Comparison of ENCODE assay signal across 24 cellular contexts in genomic region chr14:24504425-24504824, GRCh38. TPM values are rescaled to one million over a fixed set of nuclear protein-coding genes. Genes with fewer than 3 reads are reported as not detected.
DNase-seq lines count a peak whose midpoint lies in the region; ATAC-seq and TF ChIP-seq lines count a peak whose summit lies in the region.
"Had no signal": no experiment of that assay in that cellular context is flagged by ENCODE, and none has a peak within 500 bp of the region (broad histone marks: within the 10 kb centered on the region; RNA-seq: fewer than 3 reads in every experiment).

No MANE protein-coding gene starts in this region.

- no peak overlapping the region for H3K4me3 ChIP-seq in NB4 (ENCODE audit: low read depth, low read length)
- no peak overlapping the region for H3K4me3 ChIP-seq in epithelial cell of esophagus (ENCODE audit: low read length)
- H3K4me3 ChIP-seq: A549; BLaER1 treated with 17β-estradiol and CSF1 and Interleukin-3, amounts not matched to agents 10 nM and 100 nM; GM23248 had no signal

- TF ChIP-seq POLR2A in NB4 (IDR thresholded peaks at IDR 0.05; ENCODE audit: extremely low read depth, insufficient read length), result no peak

- H3K4me3 Mint-ChIP-seq in activated T-cell treated with anti-CD3 and anti-CD28 coated beads, Interleukin-2, amount 50 U/mL, for 72 hours, result no peak overlapping the region
- no peak overlapping the region for H3K4me3 Mint-ChIP-seq in activated T-cell treated with anti-CD3 and anti-CD28 coated beads, Interleukin-2, amount 50 U/mL, for 24 hours
- H3K4me3 Mint-ChIP-seq: CD14-positive monocyte; CD4-positive, alpha-beta T cell; CD8-positive, alpha-beta memory T cell had no signal

- in situ Hi-C loops in GM13977 (cut with MboI; ENCODE audit: low pct_unique_long_range_greater_than_20kb, low sequenced_read_pairs, unreplicated experiment), result no loop called here

- H3K9me3 Mint-ChIP-seq in activated T-cell treated with anti-CD3 and anti-CD28 coated beads, Interleukin-2, amount 50 U/mL, for 72 hours, result peaks cover 0 to 8% of the 10 kb centered on the region in 2 donors
- H3K9me3 Mint-ChIP-seq in activated T-cell treated with anti-CD3 and anti-CD28 coated beads, Interleukin-2, amount 50 U/mL, for 24 hours, result no peaks in the 10 kb centered on the region
- H3K9me3 Mint-ChIP-seq: CD14-positive monocyte; CD4-positive, alpha-beta T cell had no signal

- TF ChIP-seq CTCF in NB4 (IDR thresholded peaks at IDR 0.05; ENCODE audit: low read depth, low read length), result no peak
- no peak for TF ChIP-seq CTCF in epithelial cell of esophagus (IDR thresholded peaks at IDR 0.05; ENCODE audit: insufficient read depth, low read depth, low read length, missing control alignments)
- no peak for TF ChIP-seq CTCF in GM13977 (IDR thresholded peaks at IDR 0.05; ENCODE audit: extremely low read depth, insufficient read depth, missing control alignments)

- no peak overlapping the region for H3K27ac Mint-ChIP-seq in activated T-cell treated with anti-CD3 and anti-CD28 coated beads, Interleukin-2, amount 50 U/mL, for 72 hours
- H3K27ac Mint-ChIP-seq in activated T-cell treated with anti-CD3 and anti-CD28 coated beads, Interleukin-2, amount 50 U/mL, for 24 hours, result no peak overlapping the region
- H3K27ac Mint-ChIP-seq: CD4-positive, alpha-beta T cell; CD8-positive, alpha-beta memory T cell had no signal

- DNase-seq in activated T-cell treated with anti-CD3 and anti-CD28 coated beads, Interleukin-2, amount 50 U/mL, for 72 hours, result no peak
- no peak for DNase-seq in activated T-cell treated with anti-CD3 and anti-CD28 coated beads, Interleukin-2, amount 50 U/mL, for 24 hours
- peak; percentile 54 for DNase-seq in GF-D8 (lab: John Stamatoyannopoulos, UW)
- peak; percentile 70 for DNase-seq in NB4 (ENCODE audit: low read depth)
- peak; percentile 36 for DNase-seq in epithelial cell of esophagus (ENCODE audit: low read depth)
- DNase-seq in GM13977 (ENCODE audit: low spot score), result no peak
- no peak for DNase-seq in caudate nucleus (lab: John Stamatoyannopoulos, UW)
- DNase-seq: 8988T; ACHN; AML-193; BE2C; CD4-positive, alpha-beta T cell; CD8-positive, alpha-beta memory T cell; DMS53; DMS79 treated with DMSO at 0.1 percent for 48 hours; GM23248; H7; HCEC 1CT had no signal

- H3K27ac ChIP-seq in caudate nucleus (ENCODE audit: low read depth, low read length), result no peak overlapping the region
- H3K27ac ChIP-seq: A549; BLaER1 treated with 17β-estradiol and CSF1 and Interleukin-3, amounts not matched to agents 10 nM and 100 nM; GM23248 had no signal

- H3K27me3 Mint-ChIP-seq in activated T-cell treated with anti-CD3 and anti-CD28 coated beads, Interleukin-2, amount 50 U/mL, for 72 hours (ENCODE audit: low read depth), result peaks cover 6% of the 10 kb centered on the region
- peaks cover 20% of the 10 kb centered on the region for H3K27me3 Mint-ChIP-seq in activated T-cell treated with anti-CD3 and anti-CD28 coated beads, Interleukin-2, amount 50 U/mL, for 24 hours

- H3K36me3 Mint-ChIP-seq in activated T-cell treated with anti-CD3 and anti-CD28 coated beads, Interleukin-2, amount 50 U/mL, for 72 hours (ENCODE audit: insufficient read depth in 2 of 2), result no peaks in the 10 kb centered on the region
- H3K36me3 Mint-ChIP-seq in activated T-cell treated with anti-CD3 and anti-CD28 coated beads, Interleukin-2, amount 50 U/mL, for 24 hours (ENCODE audit: low read depth), result no peaks in the 10 kb centered on the region
- H3K36me3 Mint-ChIP-seq: CD14-positive monocyte had no signal

- peak; percentile 38 to 51 for ATAC-seq in activated T-cell treated with anti-CD3 and anti-CD28 coated beads, Interleukin-2, amount 50 U/mL, for 72 hours (replicated peaks in 1 of 2)
- ATAC-seq: A549 had no signal

- peaks cover 12% of the 10 kb centered on the region for H3K4me1 Mint-ChIP-seq in activated T-cell treated with anti-CD3 and anti-CD28 coated beads, Interleukin-2, amount 50 U/mL, for 72 hours (ENCODE audit: low read depth)
- H3K4me1 Mint-ChIP-seq in activated T-cell treated with anti-CD3 and anti-CD28 coated beads, Interleukin-2, amount 50 U/mL, for 24 hours (ENCODE audit: low read depth), result peaks cover 10% of the 10 kb centered on the region
- H3K4me1 Mint-ChIP-seq: CD14-positive monocyte; CD8-positive, alpha-beta memory T cell had no signal

RNA-seq across cellular contexts. Expression of gene CMA1, which starts 3.6 kb away (rescaled TPM):
- total RNA-seq in activated T-cell treated with anti-CD3 and anti-CD28 coated beads, Interleukin-2, amount 50 U/mL, for 72 hours, result not detected
- total RNA-seq: CD4-positive, alpha-beta T cell; CD8-positive, alpha-beta memory T cell; Daoy; G401; GM23248; H1; H7 had no signal

Comparison
In these comparisons a context has a peak if more than half of its experiments do, and no peak if none do; other contexts are left out.
1. DNase-seq: peak in GF-D8 (single experiment), NB4 (single experiment) and epithelial cell of esophagus (single experiment); none in activated T-cell treated with anti-CD3 and anti-CD28 coated beads, Interleukin-2, amount 50 U/mL, for 72 hours (0 of 2), activated T-cell treated with anti-CD3 and anti-CD28 coated beads, Interleukin-2, amount 50 U/mL, for 24 hours (single experiment), GM13977 (single experiment) and caudate nucleus (0 of 61).